ENCODE assay signal across 8 cellular contexts in genomic region chr10:121696854-121697253, GRCh38.
DNase-seq lines count a peak whose midpoint lies in the region; ATAC-seq and TF ChIP-seq lines count a peak whose summit lies in the region.

No MANE protein-coding gene starts in this region.

- ATAC-seq in activated T-cell treated with anti-CD3 and anti-CD28 coated beads, Interleukin-2, amount 50 U/mL, for 72 hours (replicated peaks in 1 of 2), result no peak
- no peak for ATAC-seq in thoracic aorta (ENCODE audit: insufficient number of reproducible peaks, low FRiP score, low read depth)
- no peak for ATAC-seq in HG03460 (IDR thresholded peaks at IDR 0.05; ENCODE audit: unreplicated experiment)
- no peak for ATAC-seq in T-helper 17 cell

- TF ChIP-seq CTCF in OCI-LY3 (IDR thresholded peaks at IDR 0.05; ENCODE audit: low read depth, low read length), result peak; percentile 54
- peak; percentile 37 for TF ChIP-seq CTCF in thoracic aorta (IDR thresholded peaks at IDR 0.05)

- H3K4me3 Mint-ChIP-seq in activated T-cell treated with anti-CD3 and anti-CD28 coated beads, Interleukin-2, amount 50 U/mL, for 72 hours, result no peak overlapping the region
- no peak overlapping the region for H3K4me3 Mint-ChIP-seq in activated T-cell treated with anti-CD3 and anti-CD28 coated beads, Interleukin-2, amount 50 U/mL, for 24 hours
- no peak overlapping the region for H3K4me3 Mint-ChIP-seq in T-helper 17 cell

- H3K36me3 ChIP-seq in OCI-LY3 (replicated peaks; ENCODE audit: low read depth, low read length), result no peaks in the 10 kb centered on the region
- no peaks in the 10 kb centered on the region for H3K36me3 ChIP-seq in thoracic aorta

- DNase-seq in activated T-cell treated with anti-CD3 and anti-CD28 coated beads, Interleukin-2, amount 50 U/mL, for 72 hours, result peak; percentile 13 to 18
- DNase-seq in activated T-cell treated with anti-CD3 and anti-CD28 coated beads, Interleukin-2, amount 50 U/mL, for 24 hours, result no peak
- DNase-seq in germinal center (ENCODE audit: low spot score) (peak; percentile 24), thoracic aorta (ENCODE audit: low spot score) (no peak), GDM1 (lab: John Stamatoyannopoulos, UW) (no peak), T-helper 17 cell (no peak)

- peaks cover 0 to 1% of the 10 kb centered on the region in 2 donors for H3K36me3 Mint-ChIP-seq in activated T-cell treated with anti-CD3 and anti-CD28 coated beads, Interleukin-2, amount 50 U/mL, for 72 hours (ENCODE audit: insufficient read depth in 2 of 2)
- H3K36me3 Mint-ChIP-seq in activated T-cell treated with anti-CD3 and anti-CD28 coated beads, Interleukin-2, amount 50 U/mL, for 24 hours (ENCODE audit: low read depth), result no peaks in the 10 kb centered on the region
- no peaks in the 10 kb centered on the region for H3K36me3 Mint-ChIP-seq in T-helper 17 cell (ENCODE audit: low read depth)

- peaks cover 3% of the 10 kb centered on the region in 2 donors for H3K9me3 Mint-ChIP-seq in activated T-cell treated with anti-CD3 and anti-CD28 coated beads, Interleukin-2, amount 50 U/mL, for 72 hours
- H3K9me3 Mint-ChIP-seq in activated T-cell treated with anti-CD3 and anti-CD28 coated beads, Interleukin-2, amount 50 U/mL, for 24 hours, result peaks cover 13% of the 10 kb centered on the region

- H3K27me3 ChIP-seq in OCI-LY3 (ENCODE audit: low read depth, low read length), result no peaks in the 10 kb centered on the region
- H3K27me3 ChIP-seq in thoracic aorta (replicated peaks; ENCODE audit: insufficient read depth), result peaks cover 4% of the 10 kb centered on the region

- no peaks in the 10 kb centered on the region for H3K27me3 Mint-ChIP-seq in activated T-cell treated with anti-CD3 and anti-CD28 coated beads, Interleukin-2, amount 50 U/mL, for 72 hours (ENCODE audit: low read depth)
- no peaks in the 10 kb centered on the region for H3K27me3 Mint-ChIP-seq in activated T-cell treated with anti-CD3 and anti-CD28 coated beads, Interleukin-2, amount 50 U/mL, for 24 hours
- H3K27me3 Mint-ChIP-seq in T-helper 17 cell, result peaks cover 27% of the 10 kb centered on the region

- H3K4me1 ChIP-seq in OCI-LY3 (ENCODE audit: low read length) (no peaks in the 10 kb centered on the region; the same call in 1 of the 2 replicates), thoracic aorta (ENCODE audit: control insufficient read depth in 1 of 2, low read depth in 2 of 2) (no peaks in the 10 kb centered on the region)

- H3K9ac ChIP-seq in OCI-LY3 (ENCODE audit: low read length), result no peak overlapping the region

- no peaks in the 10 kb centered on the region for H4K20me1 ChIP-seq in OCI-LY3 (ENCODE audit: insufficient read depth, low read length)

- H3K27ac ChIP-seq in OCI-LY3 (ENCODE audit: low read length), result no peak overlapping the region
- H3K27ac ChIP-seq in thoracic aorta, result no peak overlapping the region

- H3K9me3 ChIP-seq in OCI-LY3 (ENCODE audit: insufficient read depth, low read length), result no peaks in the 10 kb centered on the region
- no peaks in the 10 kb centered on the region for H3K9me3 ChIP-seq in thoracic aorta
- no peaks in the 10 kb centered on the region for H3K9me3 ChIP-seq in T-helper 17 cell (ENCODE audit: control insufficient read depth, low read length, poor library complexity, severe bottlenecking)

- no peak overlapping the region for H3K27ac Mint-ChIP-seq in activated T-cell treated with anti-CD3 and anti-CD28 coated beads, Interleukin-2, amount 50 U/mL, for 72 hours
- H3K27ac Mint-ChIP-seq in activated T-cell treated with anti-CD3 and anti-CD28 coated beads, Interleukin-2, amount 50 U/mL, for 24 hours, result no peak overlapping the region
- H3K27ac Mint-ChIP-seq in T-helper 17 cell, result no peak overlapping the region

- no peak overlapping the region for H3K4me3 ChIP-seq in OCI-LY3 (ENCODE audit: low read length)
- no peak overlapping the region for H3K4me3 ChIP-seq in thoracic aorta

- no peak overlapping the region for H2AFZ ChIP-seq in OCI-LY3 (ENCODE audit: low read depth, low read length)

- H3K79me2 ChIP-seq in OCI-LY3 (ENCODE audit: low read length), result no peaks in the 10 kb centered on the region

- no peak overlapping the region for H3K4me2 ChIP-seq in OCI-LY3 (ENCODE audit: low read length)

- H3K4me1 Mint-ChIP-seq in activated T-cell treated with anti-CD3 and anti-CD28 coated beads, Interleukin-2, amount 50 U/mL, for 72 hours (ENCODE audit: low read depth), result no peaks in the 10 kb centered on the region
- H3K4me1 Mint-ChIP-seq in activated T-cell treated with anti-CD3 and anti-CD28 coated beads, Interleukin-2, amount 50 U/mL, for 24 hours (ENCODE audit: low read depth), result no peaks in the 10 kb centered on the region
- no peaks in the 10 kb centered on the region for H3K4me1 Mint-ChIP-seq in T-helper 17 cell

Comparison
In these comparisons a context has a peak if more than half of its experiments do, and no peak if none do; other contexts are left out.
1. DNase-seq: peak in activated T-cell treated with anti-CD3 and anti-CD28 coated beads, Interleukin-2, amount 50 U/mL, for 72 hours (2 of 2) and germinal center (single experiment); none in activated T-cell treated with anti-CD3 and anti-CD28 coated beads, Interleukin-2, amount 50 U/mL, for 24 hours (single experiment), thoracic aorta (single experiment), GDM1 (single experiment) and T-helper 17 cell (0 of 3).